Comparison of ENCODE assay signal across 1 cellular context in the genomic region with DNA sequence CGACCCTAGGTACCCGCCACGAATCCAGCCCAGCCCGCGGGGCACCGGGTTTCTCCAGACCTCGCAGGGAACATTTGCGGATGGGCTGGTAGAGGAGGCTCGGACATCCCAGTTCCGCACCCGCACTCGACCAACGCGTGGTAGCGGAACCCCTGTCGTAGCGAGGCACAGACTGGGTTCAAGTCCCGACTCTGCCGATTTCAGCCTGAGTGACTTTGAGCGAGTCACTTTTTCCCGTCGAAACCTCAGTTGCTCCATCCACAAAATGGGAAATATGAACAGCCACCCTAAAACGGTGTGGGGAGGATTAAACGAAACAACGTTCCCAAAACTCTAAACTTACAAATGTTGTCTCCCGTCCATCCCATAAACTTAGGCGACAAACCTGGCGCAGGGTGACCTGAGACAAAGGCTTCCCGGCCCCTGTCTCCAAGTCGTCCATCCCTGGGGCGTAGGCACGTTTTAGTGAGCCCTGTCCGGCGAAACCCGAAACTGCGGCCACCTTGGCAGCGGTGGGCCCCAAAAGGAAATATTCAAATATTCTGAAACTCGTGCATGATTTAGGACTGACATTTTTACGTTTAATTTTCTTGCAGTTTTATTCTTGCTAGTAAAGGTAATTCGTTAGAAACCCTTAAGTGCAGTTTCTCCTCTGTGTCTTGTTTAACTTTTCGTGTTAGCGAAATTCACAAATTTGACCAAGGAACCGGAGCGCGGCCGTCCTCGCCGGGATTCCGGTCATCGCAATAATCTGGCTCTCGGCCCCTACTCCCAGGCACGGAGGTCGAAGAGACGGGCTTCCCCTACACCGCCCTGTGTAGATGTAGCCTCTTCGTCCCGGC.
TF ChIP-seq lines count a peak whose summit lies in the region.

No MANE protein-coding gene starts in this region.

TF ChIP-seq in HepG2, 621 proteins besides CTCF, POLR2A, EP300 and RAD21 (continued from another document):
- TF ChIP-seq, protein P1, sequence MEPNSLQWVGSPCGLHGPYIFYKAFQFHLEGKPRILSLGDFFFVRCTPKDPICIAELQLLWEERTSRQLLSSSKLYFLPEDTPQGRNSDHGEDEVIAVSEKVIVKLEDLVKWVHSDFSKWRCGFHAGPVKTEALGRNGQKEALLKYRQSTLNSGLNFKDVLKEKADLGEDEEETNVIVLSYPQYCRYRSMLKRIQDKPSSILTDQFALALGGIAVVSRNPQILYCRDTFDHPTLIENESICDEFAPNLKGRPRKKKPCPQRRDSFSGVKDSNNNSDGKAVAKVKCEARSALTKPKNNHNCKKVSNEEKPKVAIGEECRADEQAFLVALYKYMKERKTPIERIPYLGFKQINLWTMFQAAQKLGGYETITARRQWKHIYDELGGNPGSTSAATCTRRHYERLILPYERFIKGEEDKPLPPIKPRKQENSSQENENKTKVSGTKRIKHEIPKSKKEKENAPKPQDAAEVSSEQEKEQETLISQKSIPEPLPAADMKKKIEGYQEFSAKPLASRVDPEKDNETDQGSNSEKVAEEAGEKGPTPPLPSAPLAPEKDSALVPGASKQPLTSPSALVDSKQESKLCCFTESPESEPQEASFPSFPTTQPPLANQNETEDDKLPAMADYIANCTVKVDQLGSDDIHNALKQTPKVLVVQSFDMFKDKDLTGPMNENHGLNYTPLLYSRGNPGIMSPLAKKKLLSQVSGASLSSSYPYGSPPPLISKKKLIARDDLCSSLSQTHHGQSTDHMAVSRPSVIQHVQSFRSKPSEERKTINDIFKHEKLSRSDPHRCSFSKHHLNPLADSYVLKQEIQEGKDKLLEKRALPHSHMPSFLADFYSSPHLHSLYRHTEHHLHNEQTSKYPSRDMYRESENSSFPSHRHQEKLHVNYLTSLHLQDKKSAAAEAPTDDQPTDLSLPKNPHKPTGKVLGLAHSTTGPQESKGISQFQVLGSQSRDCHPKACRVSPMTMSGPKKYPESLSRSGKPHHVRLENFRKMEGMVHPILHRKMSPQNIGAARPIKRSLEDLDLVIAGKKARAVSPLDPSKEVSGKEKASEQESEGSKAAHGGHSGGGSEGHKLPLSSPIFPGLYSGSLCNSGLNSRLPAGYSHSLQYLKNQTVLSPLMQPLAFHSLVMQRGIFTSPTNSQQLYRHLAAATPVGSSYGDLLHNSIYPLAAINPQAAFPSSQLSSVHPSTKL (CRISPR knock-in tag; IDR thresholded peaks at IDR 0.05), result no peak
- TF ChIP-seq KDM3A (CRISPR knock-in tag; IDR thresholded peaks at IDR 0.05; ENCODE audit: low read depth) (no peak), ZNF629 (CRISPR knock-in tag; conservative IDR thresholded peaks at IDR 0.05) (peak; percentile 94), ZNF331 (CRISPR knock-in tag; IDR thresholded peaks at IDR 0.05) (no peak), GTF3A (CRISPR knock-in tag; conservative IDR thresholded peaks at IDR 0.05) (no peak), ZNF138 (CRISPR knock-in tag; IDR thresholded peaks at IDR 0.05; ENCODE audit: low read depth) (0 out of 2 replicates have a peak, but pooled peaks have one; percentile 91), ZNF674 (CRISPR knock-in tag; IDR thresholded peaks at IDR 0.05; ENCODE audit: low read depth) (peak; percentile 69; the same call in 1 of the 2 replicates), MEIS2 (CRISPR knock-in tag; IDR thresholded peaks at IDR 0.05) (no peak), ZNF33A (CRISPR knock-in tag; IDR thresholded peaks at IDR 0.05; ENCODE audit: borderline replicate concordance) (peak; percentile 78; the same call in 1 of the 2 replicates), HINFP (CRISPR knock-in tag; IDR thresholded peaks at IDR 0.05; ENCODE audit: low read depth) (no peak), KAT8 (CRISPR knock-in tag; IDR thresholded peaks at IDR 0.05) (no peak), CSRNP1 (CRISPR knock-in tag; IDR thresholded peaks at IDR 0.05) (no peak), SOX6 (IDR thresholded peaks at IDR 0.05) (no peak), SOX6 (CRISPR knock-in tag; IDR thresholded peaks at IDR 0.05) (0 out of 2 replicates have a peak, but pooled peaks have one; percentile 0), RELA (CRISPR knock-in tag; IDR thresholded peaks at IDR 0.05) (0 out of 2 replicates have a peak, but pooled peaks have one; percentile 22), CENPX (CRISPR knock-in tag; IDR thresholded peaks at IDR 0.05) (no peak), CCAR2 (optimal IDR thresholded peaks at IDR 0.05; ENCODE audit: low read depth, low read length) (no peak), ZFP91 (CRISPR knock-in tag; IDR thresholded peaks at IDR 0.05; ENCODE audit: borderline replicate concordance) (no peak), MYNN (CRISPR knock-in tag; IDR thresholded peaks at IDR 0.05; ENCODE audit: low read depth) (no peak; the same call in 1 of the 2 replicates), STAT5B (CRISPR knock-in tag; IDR thresholded peaks at IDR 0.05) (peak; percentile 67; the same call in 1 of the 2 replicates), SP2 (CRISPR knock-in tag; IDR thresholded peaks at IDR 0.05) (no peak; the same call in 1 of the 2 replicates), PREB (CRISPR knock-in tag; IDR thresholded peaks at IDR 0.05) (peak; percentile 42; the same call in 1 of the 2 replicates)
- TF ChIP-seq, protein P2, sequence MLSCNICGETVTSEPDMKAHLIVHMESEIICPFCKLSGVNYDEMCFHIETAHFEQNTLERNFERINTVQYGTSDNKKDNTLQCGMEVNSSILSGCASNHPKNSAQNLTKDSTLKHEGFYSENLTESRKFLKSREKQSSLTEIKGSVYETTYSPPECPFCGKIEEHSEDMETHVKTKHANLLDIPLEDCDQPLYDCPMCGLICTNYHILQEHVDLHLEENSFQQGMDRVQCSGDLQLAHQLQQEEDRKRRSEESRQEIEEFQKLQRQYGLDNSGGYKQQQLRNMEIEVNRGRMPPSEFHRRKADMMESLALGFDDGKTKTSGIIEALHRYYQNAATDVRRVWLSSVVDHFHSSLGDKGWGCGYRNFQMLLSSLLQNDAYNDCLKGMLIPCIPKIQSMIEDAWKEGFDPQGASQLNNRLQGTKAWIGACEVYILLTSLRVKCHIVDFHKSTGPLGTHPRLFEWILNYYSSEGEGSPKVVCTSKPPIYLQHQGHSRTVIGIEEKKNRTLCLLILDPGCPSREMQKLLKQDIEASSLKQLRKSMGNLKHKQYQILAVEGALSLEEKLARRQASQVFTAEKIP (CRISPR knock-in tag; IDR thresholded peaks at IDR 0.05; ENCODE audit: borderline replicate concordance), result no peak
- TF ChIP-seq, protein P3, sequence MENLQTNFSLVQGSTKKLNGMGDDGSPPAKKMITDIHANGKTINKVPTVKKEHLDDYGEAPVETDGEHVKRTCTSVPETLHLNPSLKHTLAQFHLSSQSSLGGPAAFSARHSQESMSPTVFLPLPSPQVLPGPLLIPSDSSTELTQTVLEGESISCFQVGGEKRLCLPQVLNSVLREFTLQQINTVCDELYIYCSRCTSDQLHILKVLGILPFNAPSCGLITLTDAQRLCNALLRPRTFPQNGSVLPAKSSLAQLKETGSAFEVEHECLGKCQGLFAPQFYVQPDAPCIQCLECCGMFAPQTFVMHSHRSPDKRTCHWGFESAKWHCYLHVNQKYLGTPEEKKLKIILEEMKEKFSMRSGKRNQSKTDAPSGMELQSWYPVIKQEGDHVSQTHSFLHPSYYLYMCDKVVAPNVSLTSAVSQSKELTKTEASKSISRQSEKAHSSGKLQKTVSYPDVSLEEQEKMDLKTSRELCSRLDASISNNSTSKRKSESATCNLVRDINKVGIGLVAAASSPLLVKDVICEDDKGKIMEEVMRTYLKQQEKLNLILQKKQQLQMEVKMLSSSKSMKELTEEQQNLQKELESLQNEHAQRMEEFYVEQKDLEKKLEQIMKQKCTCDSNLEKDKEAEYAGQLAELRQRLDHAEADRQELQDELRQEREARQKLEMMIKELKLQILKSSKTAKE (CRISPR knock-in tag; IDR thresholded peaks at IDR 0.05; ENCODE audit: borderline replicate concordance), result no peak
- TF ChIP-seq, protein P4, sequence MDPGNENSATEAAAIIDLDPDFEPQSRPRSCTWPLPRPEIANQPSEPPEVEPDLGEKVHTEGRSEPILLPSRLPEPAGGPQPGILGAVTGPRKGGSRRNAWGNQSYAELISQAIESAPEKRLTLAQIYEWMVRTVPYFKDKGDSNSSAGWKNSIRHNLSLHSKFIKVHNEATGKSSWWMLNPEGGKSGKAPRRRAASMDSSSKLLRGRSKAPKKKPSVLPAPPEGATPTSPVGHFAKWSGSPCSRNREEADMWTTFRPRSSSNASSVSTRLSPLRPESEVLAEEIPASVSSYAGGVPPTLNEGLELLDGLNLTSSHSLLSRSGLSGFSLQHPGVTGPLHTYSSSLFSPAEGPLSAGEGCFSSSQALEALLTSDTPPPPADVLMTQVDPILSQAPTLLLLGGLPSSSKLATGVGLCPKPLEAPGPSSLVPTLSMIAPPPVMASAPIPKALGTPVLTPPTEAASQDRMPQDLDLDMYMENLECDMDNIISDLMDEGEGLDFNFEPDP (CRISPR knock-in tag; conservative IDR thresholded peaks at IDR 0.05), result 0 out of 2 replicates have a peak, but pooled peaks have one; percentile 9
- TF ChIP-seq, protein P5, sequence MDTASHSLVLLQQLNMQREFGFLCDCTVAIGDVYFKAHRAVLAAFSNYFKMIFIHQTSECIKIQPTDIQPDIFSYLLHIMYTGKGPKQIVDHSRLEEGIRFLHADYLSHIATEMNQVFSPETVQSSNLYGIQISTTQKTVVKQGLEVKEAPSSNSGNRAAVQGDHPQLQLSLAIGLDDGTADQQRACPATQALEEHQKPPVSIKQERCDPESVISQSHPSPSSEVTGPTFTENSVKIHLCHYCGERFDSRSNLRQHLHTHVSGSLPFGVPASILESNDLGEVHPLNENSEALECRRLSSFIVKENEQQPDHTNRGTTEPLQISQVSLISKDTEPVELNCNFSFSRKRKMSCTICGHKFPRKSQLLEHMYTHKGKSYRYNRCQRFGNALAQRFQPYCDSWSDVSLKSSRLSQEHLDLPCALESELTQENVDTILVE (CRISPR knock-in tag; IDR thresholded peaks at IDR 0.05), result no peak
